ENCODE assay signal across 36 cellular contexts in the genomic region with DNA sequence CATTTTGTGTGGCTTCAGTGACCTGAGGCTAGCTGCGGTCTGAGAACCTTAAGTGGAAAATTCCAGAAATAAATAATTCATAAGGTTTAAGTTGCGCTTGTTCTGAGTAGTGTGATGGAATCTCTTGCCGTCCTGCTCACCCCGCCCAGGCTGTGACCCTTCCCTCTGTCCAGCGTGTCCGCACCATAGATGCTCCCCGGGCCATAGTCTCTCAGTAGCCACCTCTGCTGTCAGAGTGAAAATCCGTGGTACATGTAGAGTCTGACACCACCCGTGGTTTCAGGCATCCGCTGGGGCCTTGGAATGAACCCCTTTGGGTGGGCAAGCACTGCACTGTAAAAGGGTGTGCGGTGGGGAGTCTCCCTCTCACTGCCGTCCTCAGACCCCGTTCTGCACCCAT. TPM values are rescaled to one million over a fixed set of nuclear protein-coding genes. Genes with fewer than 3 reads are reported as not detected.
"Had no signal": no experiment of that assay in that cellular context is flagged by ENCODE, and none has a peak within 500 bp of the region (broad histone marks: within the 10 kb centered on the region; RNA-seq: fewer than 3 reads in every experiment).

No MANE protein-coding gene starts in this region.

- H3K36me3 ChIP-seq: adrenal gland, brain microvascular endothelial cell, breast epithelium had no signal

- DNase-seq: activated B cell treated with CpG ODN at 0.5 μM for 24 hours; activated CD4-positive, alpha-beta memory T cell treated with anti-CD3 and anti-CD28 coated beads for 36 hours; activated CD4-positive, alpha-beta T cell treated with anti-CD3 and anti-CD28 coated beads for 4 hours; activated CD4-positive, alpha-beta T cell treated with anti-CD3 and anti-CD28 coated beads, Interleukin-2, amount 10 ng/mL, durations not matched to agents 24 days and 14 days; activated CD4-positive, alpha-beta T cell treated with anti-CD3 and anti-CD28 coated beads, Interleukin-2, amount 50 U/mL, for 1 hour; activated CD4-positive, alpha-beta T cell treated with anti-CD3 and anti-CD28 coated beads, Interleukin-2, amount 50 U/mL, for 4 hours; activated CD4-positive, CD25-positive, alpha-beta regulatory T cell treated with anti-CD3 and anti-CD28 coated beads, Interleukin-2, amount 50 U/mL, for 72 hours; activated CD8-positive, alpha-beta memory T cell treated with anti-CD3 and anti-CD28 coated beads, Interleukin-2, amount 50 U/mL, for 4 hours; activated CD8-positive, alpha-beta T cell treated with anti-CD3 and anti-CD28 coated beads for 36 hours; activated effector memory CD4-positive, alpha-beta T cell treated with anti-CD3 and anti-CD28 coated beads, Interleukin-2, amount 50 U/mL, for 16 hours; activated gamma-delta T cell treated with Interleukin-2 at 50 U/mL for 16 hours; activated naive CD4-positive, alpha-beta T cell; activated naive CD4-positive, alpha-beta T cell treated with anti-CD3 and anti-CD28 coated beads for 36 hours; activated naive CD4-positive, alpha-beta T cell treated with anti-CD3 and anti-CD28 coated beads, Interleukin-2, amount 50 U/mL, for 16 hours; activated naive CD8-positive, alpha-beta T cell treated with anti-CD3 and anti-CD28 coated beads for 36 hours; activated T-cell treated with anti-CD3 and anti-CD28 coated beads for 4 hours; activated T-cell treated with anti-CD3 and anti-CD28 coated beads, Interleukin-2, amount 50 U/mL, for 1 hour; activated T-cell treated with anti-CD3 and anti-CD28 coated beads, Interleukin-2, amount 50 U/mL, for 4 hours; activated T-cell treated with anti-CD3 and anti-CD28 coated beads, Interleukin-2, amount 50 U/mL, for 72 hours; amniotic stem cell; aorta; body of pancreas; brain microvascular endothelial cell; central memory CD4-positive, alpha-beta T cell; T-helper 1 cell; T-helper 2 cell; T-helper 9 cell had no signal

- H3K9me3 ChIP-seq: adrenal gland, body of pancreas, breast epithelium had no signal

- H3K4me3 ChIP-seq: adrenal gland, body of pancreas, breast epithelium had no signal

- H3K4me1 ChIP-seq: adrenal gland, body of pancreas, breast epithelium had no signal

- ATAC-seq: activated CD8-positive, alpha-beta T cell treated with anti-CD3 and anti-CD28 coated beads for 36 hours; activated naive CD4-positive, alpha-beta T cell treated with anti-CD3 and anti-CD28 coated beads, Interleukin-2, amount 50 U/mL, for 72 hours; activated T-cell treated with anti-CD3 and anti-CD28 coated beads, Interleukin-2, amount 50 U/mL, for 4 hours; activated T-cell treated with anti-CD3 and anti-CD28 coated beads, Interleukin-2, amount 50 U/mL, for 72 hours; activated T-helper 17 cell treated with anti-CD3 and anti-CD28 coated beads, Interleukin-2, amount 50 U/mL, for 72 hours; body of pancreas had no signal

- H3K27me3 ChIP-seq: adrenal gland, body of pancreas, brain microvascular endothelial cell, breast epithelium had no signal

- H3K27ac ChIP-seq: adrenal gland, body of pancreas, brain microvascular endothelial cell, breast epithelium, VCaP had no signal

RNA-seq across cellular contexts. Expression of a gene that starts 11.7 kb away (rescaled TPM):
- total RNA-seq: activated B cell treated with CpG ODN at 0.5 μM for 24 hours; activated CD4-positive, alpha-beta memory T cell treated with anti-CD3 and anti-CD28 coated beads for 36 hours; activated CD4-positive, alpha-beta T cell treated with anti-CD3 and anti-CD28 coated beads, Interleukin-2, amount 10 ng/mL, durations not matched to agents 24 days and 14 days; activated CD8-positive, alpha-beta memory T cell treated with anti-CD3 and anti-CD28 coated beads for 36 hours; activated CD8-positive, alpha-beta T cell treated with anti-CD3 and anti-CD28 coated beads for 36 hours; activated naive CD4-positive, alpha-beta T cell treated with anti-CD3 and anti-CD28 coated beads for 36 hours; activated naive CD4-positive, alpha-beta T cell treated with anti-CD3 and anti-CD28 coated beads, Interleukin-2, amount 50 U/mL, for 72 hours; activated naive CD8-positive, alpha-beta T cell treated with anti-CD3 and anti-CD28 coated beads for 36 hours; activated T-cell treated with anti-CD3 and anti-CD28 coated beads, Interleukin-2, amount 50 U/mL, for 4 hours; activated T-cell treated with anti-CD3 and anti-CD28 coated beads, Interleukin-2, amount 50 U/mL, for 72 hours; activated T-helper 1 cell treated with anti-CD3 and anti-CD28 coated beads, Interleukin-12 subunit alpha, Interleukin-12 subunit beta, Interleukin-2, Interleukin-4 antibody, amounts not matched to agents 30 ng/mL and 10 ng/mL and 1 ng/mL, durations not matched to agents 14 hours and 24 hours and 36 hours; activated T-helper 17 cell treated with anti-CD3 and anti-CD28 coated beads, Interleukin-2, amount 50 U/mL, for 72 hours; adrenal gland; aorta; astrocyte; body of pancreas; breast epithelium; cardiac septum had no signal
- polyA plus RNA-seq: adrenal gland, aorta had no signal

RNA-seq across cellular contexts. Expression of a gene that starts 22.1 kb away (rescaled TPM):
- total RNA-seq: activated B cell treated with CpG ODN at 0.5 μM for 24 hours; activated CD4-positive, alpha-beta memory T cell treated with anti-CD3 and anti-CD28 coated beads for 36 hours; activated CD4-positive, alpha-beta T cell treated with anti-CD3 and anti-CD28 coated beads, Interleukin-2, amount 10 ng/mL, durations not matched to agents 24 days and 14 days; activated CD8-positive, alpha-beta memory T cell treated with anti-CD3 and anti-CD28 coated beads for 36 hours; activated CD8-positive, alpha-beta T cell treated with anti-CD3 and anti-CD28 coated beads for 36 hours; activated naive CD4-positive, alpha-beta T cell treated with anti-CD3 and anti-CD28 coated beads for 36 hours; activated naive CD4-positive, alpha-beta T cell treated with anti-CD3 and anti-CD28 coated beads, Interleukin-2, amount 50 U/mL, for 72 hours; activated naive CD8-positive, alpha-beta T cell treated with anti-CD3 and anti-CD28 coated beads for 36 hours; activated T-cell treated with anti-CD3 and anti-CD28 coated beads, Interleukin-2, amount 50 U/mL, for 4 hours; activated T-cell treated with anti-CD3 and anti-CD28 coated beads, Interleukin-2, amount 50 U/mL, for 72 hours; activated T-helper 1 cell treated with anti-CD3 and anti-CD28 coated beads, Interleukin-12 subunit alpha, Interleukin-12 subunit beta, Interleukin-2, Interleukin-4 antibody, amounts not matched to agents 30 ng/mL and 10 ng/mL and 1 ng/mL, durations not matched to agents 14 hours and 24 hours and 36 hours; activated T-helper 17 cell treated with anti-CD3 and anti-CD28 coated beads, Interleukin-2, amount 50 U/mL, for 72 hours; adrenal gland; aorta; astrocyte; body of pancreas; breast epithelium; cardiac septum had no signal
- polyA plus RNA-seq: adrenal gland, aorta had no signal
